ENCODE assay signal across 12 cellular contexts in genomic region chr1:206703647-206704046, GRCh38. TPM values are rescaled to one million over a fixed set of nuclear protein-coding genes. Genes with fewer than 3 reads are reported as not detected.
DNase-seq lines count a peak whose midpoint lies in the region; ATAC-seq lines count a peak whose summit lies in the region.
"Had no signal": no experiment of that assay in that cellular context is flagged by ENCODE, and none has a peak within 500 bp of the region (broad histone marks: within the 10 kb centered on the region; RNA-seq: fewer than 3 reads in every experiment).

No MANE protein-coding gene starts in this region.

- no peak overlapping the region for H4K8ac ChIP-seq in mesenchymal stem cell (ENCODE audit: low read length)

- no peak overlapping the region for H2BK120ac ChIP-seq in mesenchymal stem cell (ENCODE audit: low read depth, low read length)

- H3K27me3 Mint-ChIP-seq in activated CD4-positive, alpha-beta T cell treated with anti-CD3 and anti-CD28 coated beads, Interleukin-2, amount 10 ng/mL, durations not matched to agents 24 days and 14 days = no peaks in the 10 kb centered on the region
- H3K27me3 Mint-ChIP-seq in immature natural killer cell (ENCODE audit: low read depth in 3 of 3) = peaks cover 3 to 13% (median 11%) of the 10 kb centered on the region in 3 donors
- no peaks in the 10 kb centered on the region for H3K27me3 Mint-ChIP-seq in stimulated activated naive CD8-positive, alpha-beta T cell treated with anti-CD3 and anti-CD28 coated beads, Interleukin-15, amount 100 ng/mL, for 72 hours

- H3K4ac ChIP-seq in mesenchymal stem cell (ENCODE audit: low read depth in 1 of 2, low read length in 2 of 2) = no peak overlapping the region

- peaks cover 43% of the 10 kb centered on the region for H3K4me1 ChIP-seq in mesenchymal stem cell (ENCODE audit: control insufficient read depth, insufficient read depth, low read depth, low read length)

- intact Hi-C loops in activated CD4-positive, alpha-beta T cell treated with anti-CD3 and anti-CD28 coated beads, Interleukin-2, amount 10 ng/mL, durations not matched to agents 24 days and 14 days (cut with micrococcal nuclease) = loop anchor here (1.0 to 2.0 kb wide), 2 partner anchors 13 to 17 kb away; no protein-coding TSS in a partner anchor

- H2AFZ ChIP-seq in mesenchymal stem cell (ENCODE audit: low read depth, low read length) = no peak overlapping the region

- H3K36me3 Mint-ChIP-seq in activated CD4-positive, alpha-beta T cell treated with anti-CD3 and anti-CD28 coated beads, Interleukin-2, amount 10 ng/mL, durations not matched to agents 24 days and 14 days (ENCODE audit: low read depth) = peaks cover 16% of the 10 kb centered on the region
- no peaks in the 10 kb centered on the region for H3K36me3 Mint-ChIP-seq in immature natural killer cell

- no peaks in the 10 kb centered on the region for H3K27me3 ChIP-seq in mesenchymal stem cell (ENCODE audit: control insufficient read depth in 1 of 2, insufficient read depth in 1 of 2, low read length in 2 of 2)
- H3K27me3 ChIP-seq: thyroid gland had no signal

- H3K36me3 ChIP-seq in mesenchymal stem cell (ENCODE audit: control insufficient read depth in 1 of 2, insufficient read depth in 2 of 2, low read depth in 1 of 2, low read length in 2 of 2) = peaks cover 4 to 10% of the 10 kb centered on the region in 2 experiments
- H3K36me3 ChIP-seq: thyroid gland had no signal

- H3K14ac ChIP-seq in mesenchymal stem cell (ENCODE audit: low read length in 2 of 2) = peak overlapping the region in 1 of 2 experiments; percentile 26

- no peak overlapping the region for H3K27ac ChIP-seq in mesenchymal stem cell (ENCODE audit: low read length, poor library complexity, severe bottlenecking)
- H3K27ac ChIP-seq: thyroid gland had no signal

- H3K4me3 Mint-ChIP-seq in activated CD4-positive, alpha-beta T cell treated with anti-CD3 and anti-CD28 coated beads, Interleukin-2, amount 10 ng/mL, durations not matched to agents 24 days and 14 days = peak overlapping the region; percentile 71
- peak overlapping the region; percentile 12 to 78 (median 69) for H3K4me3 Mint-ChIP-seq in immature natural killer cell
- H3K4me3 Mint-ChIP-seq in stimulated activated naive CD8-positive, alpha-beta T cell treated with anti-CD3 and anti-CD28 coated beads, Interleukin-15, amount 100 ng/mL, for 72 hours = peak overlapping the region; percentile 68 to 77

- no peak overlapping the region for H3K23ac ChIP-seq in mesenchymal stem cell (ENCODE audit: low read length in 2 of 2)

- no peak overlapping the region for H3K4me3 ChIP-seq in mesenchymal stem cell (ENCODE audit: insufficient read depth in 1 of 2, low read depth in 1 of 2, low read length in 2 of 2)
- H3K4me3 ChIP-seq: lung, thyroid gland had no signal

- no peaks in the 10 kb centered on the region for H3K9me3 ChIP-seq in mesenchymal stem cell (ENCODE audit: control insufficient read depth, low read length)
- H3K9me3 ChIP-seq: thyroid gland had no signal

- H2BK12ac ChIP-seq in mesenchymal stem cell (ENCODE audit: low read length in 2 of 2) = no peak overlapping the region

- WGBS in mesenchymal stem cell = 91% methylated on average over 5 of the region's 5 CpGs

- no peak overlapping the region for H3K4me2 ChIP-seq in mesenchymal stem cell (ENCODE audit: low read length, poor library complexity, severe bottlenecking)

- H3K18ac ChIP-seq in mesenchymal stem cell (ENCODE audit: low read depth in 1 of 2, low read length in 2 of 2) = peak overlapping the region in 1 of 2 experiments; percentile 61

- no peak overlapping the region for H3K9ac ChIP-seq in mesenchymal stem cell (ENCODE audit: low read length)

- no peak overlapping the region for H4K91ac ChIP-seq in mesenchymal stem cell (ENCODE audit: low read length)

- ATAC-seq in stimulated activated naive CD8-positive, alpha-beta T cell treated with anti-CD3 and anti-CD28 coated beads, Interleukin-15, amount 100 ng/mL, for 72 hours = peak; percentile 95
- ATAC-seq: HCT116 had no signal

- peak overlapping the region; percentile 78 for H3K27ac Mint-ChIP-seq in activated CD4-positive, alpha-beta T cell treated with anti-CD3 and anti-CD28 coated beads, Interleukin-2, amount 10 ng/mL, durations not matched to agents 24 days and 14 days
- H3K27ac Mint-ChIP-seq in immature natural killer cell = peak overlapping the region; percentile 60 to 90 (median 88)
- no peak overlapping the region for H3K27ac Mint-ChIP-seq in stimulated activated naive CD8-positive, alpha-beta T cell treated with anti-CD3 and anti-CD28 coated beads, Interleukin-15, amount 100 ng/mL, for 72 hours

- no peaks in the 10 kb centered on the region for H3K9me3 Mint-ChIP-seq in activated CD4-positive, alpha-beta T cell treated with anti-CD3 and anti-CD28 coated beads, Interleukin-2, amount 10 ng/mL, durations not matched to agents 24 days and 14 days
- H3K9me3 Mint-ChIP-seq in immature natural killer cell = no peaks in the 10 kb centered on the region
- no peaks in the 10 kb centered on the region for H3K9me3 Mint-ChIP-seq in stimulated activated naive CD8-positive, alpha-beta T cell treated with anti-CD3 and anti-CD28 coated beads, Interleukin-15, amount 100 ng/mL, for 72 hours

- peaks cover 86% of the 10 kb centered on the region for H3K4me1 Mint-ChIP-seq in activated CD4-positive, alpha-beta T cell treated with anti-CD3 and anti-CD28 coated beads, Interleukin-2, amount 10 ng/mL, durations not matched to agents 24 days and 14 days
- peaks cover 90 to 94% of the 10 kb centered on the region in 2 donors for H3K4me1 Mint-ChIP-seq in immature natural killer cell
- peaks cover 92% of the 10 kb centered on the region for H3K4me1 Mint-ChIP-seq in stimulated activated naive CD8-positive, alpha-beta T cell treated with anti-CD3 and anti-CD28 coated beads, Interleukin-15, amount 100 ng/mL, for 72 hours

- H3K79me1 ChIP-seq in mesenchymal stem cell (replicated peaks; ENCODE audit: low read length, poor library complexity, severe bottlenecking) = peaks cover 15% of the 10 kb centered on the region

- no peak overlapping the region for H2BK15ac ChIP-seq in mesenchymal stem cell (ENCODE audit: low read depth, poor library complexity, severe bottlenecking)

- H2AK5ac ChIP-seq in mesenchymal stem cell (ENCODE audit: low read length, severe bottlenecking) = no peak overlapping the region

- DNase-seq in activated CD8-positive, alpha-beta memory T cell treated with anti-CD3 and anti-CD28 coated beads for 24 hours = peak; percentile 80
- DNase-seq in activated CD8-positive, alpha-beta memory T cell treated with anti-CD3 and anti-CD28 coated beads, Interleukin-2, amount 50 U/mL, for 48 hours = no peak
- peak; percentile 89 for DNase-seq in activated CD4-positive, alpha-beta T cell treated with anti-CD3 and anti-CD28 coated beads, Interleukin-2, amount 10 ng/mL, durations not matched to agents 24 days and 14 days
- DNase-seq in immature natural killer cell (peak; percentile 45 to 64 (median 55)), NCI-H2196 (lab: John Stamatoyannopoulos, UW; ENCODE audit: unreplicated experiment) (no peak), mesenchymal stem cell (no peak), NCI-H146 (lab: John Stamatoyannopoulos, UW) (no peak)
- DNase-seq in stimulated activated naive CD8-positive, alpha-beta T cell treated with anti-CD3 and anti-CD28 coated beads, Interleukin-15, amount 100 ng/mL, for 72 hours = peak; percentile 50 to 81
- DNase-seq: NCI-H82, thyroid gland had no signal

- no peak overlapping the region for H2BK5ac ChIP-seq in mesenchymal stem cell (ENCODE audit: low read depth, low read length, poor library complexity, severe bottlenecking)

RNA-seq across cellular contexts. Expression of gene MAPKAPK2, which starts 18.9 kb away (rescaled TPM):
- total RNA-seq in activated CD4-positive, alpha-beta T cell treated with anti-CD3 and anti-CD28 coated beads, Interleukin-2, amount 10 ng/mL, durations not matched to agents 24 days and 14 days = 95.1 and 97.4 TPM in 2 replicates
- polyA plus RNA-seq in immature natural killer cell = 1 to 10 TPM; 3.5 to 7.2 (median 4.1) TPM
- polyA plus RNA-seq in mesenchymal stem cell (2013, experiment 1 of 2) = 73.7 TPM
- polyA plus RNA-seq in mesenchymal stem cell (2013, experiment 2 of 2) = 75.7 TPM

Comparison
In these comparisons a context has a peak if more than half of its experiments do, and no peak if none do; other contexts are left out.
1. DNase-seq: peak in activated CD8-positive, alpha-beta memory T cell treated with anti-CD3 and anti-CD28 coated beads for 24 hours (single experiment), activated CD4-positive, alpha-beta T cell treated with anti-CD3 and anti-CD28 coated beads, Interleukin-2, amount 10 ng/mL, durations not matched to agents 24 days and 14 days (single experiment), immature natural killer cell (3 of 3) and stimulated activated naive CD8-positive, alpha-beta T cell treated with anti-CD3 and anti-CD28 coated beads, Interleukin-15, amount 100 ng/mL, for 72 hours (2 of 2); none in activated CD8-positive, alpha-beta memory T cell treated with anti-CD3 and anti-CD28 coated beads, Interleukin-2, amount 50 U/mL, for 48 hours (single experiment), NCI-H2196 (single experiment), mesenchymal stem cell (single experiment) and NCI-H146 (single experiment).
2. H3K27ac Mint-ChIP-seq: peak in activated CD4-positive, alpha-beta T cell treated with anti-CD3 and anti-CD28 coated beads, Interleukin-2, amount 10 ng/mL, durations not matched to agents 24 days and 14 days (single experiment) and immature natural killer cell (6 of 6); none in stimulated activated naive CD8-positive, alpha-beta T cell treated with anti-CD3 and anti-CD28 coated beads, Interleukin-15, amount 100 ng/mL, for 72 hours (0 of 2).
3. Peak in every context shown above with its lines, with median percentiles within 50 percentile points of each other: H3K4me3 Mint-ChIP-seq.